ENCODE assay signal across 2 cellular contexts in the genomic region with DNA sequence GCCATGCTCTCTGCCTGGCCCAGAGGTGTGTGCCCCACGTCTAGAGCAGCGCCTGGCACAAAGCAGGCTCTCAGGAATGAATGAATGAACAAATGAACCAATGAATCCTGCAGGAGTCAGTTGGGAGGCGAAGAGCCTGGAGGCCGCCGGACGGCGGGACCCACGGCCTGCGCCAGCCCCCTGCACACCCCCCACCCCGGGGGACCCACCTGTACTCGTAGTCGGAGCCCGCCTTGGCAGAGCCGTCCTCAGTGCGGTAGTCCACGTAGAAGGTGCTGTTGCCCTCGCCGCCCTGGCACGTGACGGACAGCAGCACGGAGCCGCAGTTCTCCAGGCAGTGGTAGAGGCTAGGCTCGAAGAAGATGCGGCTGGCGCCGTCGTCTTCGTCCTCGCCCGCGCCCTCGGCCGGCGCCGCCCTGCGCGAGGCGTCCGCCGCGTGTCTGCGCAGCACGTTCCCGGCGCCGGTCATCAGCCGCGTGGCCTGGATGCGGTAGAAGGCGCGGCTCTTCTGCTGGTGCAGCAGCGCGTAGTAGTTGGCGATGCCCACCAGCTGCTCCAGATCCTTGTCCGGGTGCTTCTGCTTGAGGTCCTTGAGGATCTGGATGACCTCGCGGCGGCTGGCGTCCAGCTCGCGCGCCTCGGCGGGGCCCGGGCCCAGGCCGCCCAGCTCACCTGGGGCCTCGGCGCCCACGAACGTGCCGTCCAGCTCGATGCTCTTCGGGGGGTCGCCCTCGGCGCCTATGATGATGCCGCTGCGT.
TF ChIP-seq lines count a peak whose summit lies in the region.

No MANE protein-coding gene starts in this region.

TF ChIP-seq in GM23338, 12 proteins besides CTCF, POLR2A, EP300 and RAD21:
- TF ChIP-seq NANOG (IDR thresholded peaks at IDR 0.05; ENCODE audit: borderline replicate concordance) (no peak), ZNF331 (CRISPR knock-in tag; IDR thresholded peaks at IDR 0.05; ENCODE audit: low read depth) (no peak)
- TF ChIP-seq, protein P1, sequence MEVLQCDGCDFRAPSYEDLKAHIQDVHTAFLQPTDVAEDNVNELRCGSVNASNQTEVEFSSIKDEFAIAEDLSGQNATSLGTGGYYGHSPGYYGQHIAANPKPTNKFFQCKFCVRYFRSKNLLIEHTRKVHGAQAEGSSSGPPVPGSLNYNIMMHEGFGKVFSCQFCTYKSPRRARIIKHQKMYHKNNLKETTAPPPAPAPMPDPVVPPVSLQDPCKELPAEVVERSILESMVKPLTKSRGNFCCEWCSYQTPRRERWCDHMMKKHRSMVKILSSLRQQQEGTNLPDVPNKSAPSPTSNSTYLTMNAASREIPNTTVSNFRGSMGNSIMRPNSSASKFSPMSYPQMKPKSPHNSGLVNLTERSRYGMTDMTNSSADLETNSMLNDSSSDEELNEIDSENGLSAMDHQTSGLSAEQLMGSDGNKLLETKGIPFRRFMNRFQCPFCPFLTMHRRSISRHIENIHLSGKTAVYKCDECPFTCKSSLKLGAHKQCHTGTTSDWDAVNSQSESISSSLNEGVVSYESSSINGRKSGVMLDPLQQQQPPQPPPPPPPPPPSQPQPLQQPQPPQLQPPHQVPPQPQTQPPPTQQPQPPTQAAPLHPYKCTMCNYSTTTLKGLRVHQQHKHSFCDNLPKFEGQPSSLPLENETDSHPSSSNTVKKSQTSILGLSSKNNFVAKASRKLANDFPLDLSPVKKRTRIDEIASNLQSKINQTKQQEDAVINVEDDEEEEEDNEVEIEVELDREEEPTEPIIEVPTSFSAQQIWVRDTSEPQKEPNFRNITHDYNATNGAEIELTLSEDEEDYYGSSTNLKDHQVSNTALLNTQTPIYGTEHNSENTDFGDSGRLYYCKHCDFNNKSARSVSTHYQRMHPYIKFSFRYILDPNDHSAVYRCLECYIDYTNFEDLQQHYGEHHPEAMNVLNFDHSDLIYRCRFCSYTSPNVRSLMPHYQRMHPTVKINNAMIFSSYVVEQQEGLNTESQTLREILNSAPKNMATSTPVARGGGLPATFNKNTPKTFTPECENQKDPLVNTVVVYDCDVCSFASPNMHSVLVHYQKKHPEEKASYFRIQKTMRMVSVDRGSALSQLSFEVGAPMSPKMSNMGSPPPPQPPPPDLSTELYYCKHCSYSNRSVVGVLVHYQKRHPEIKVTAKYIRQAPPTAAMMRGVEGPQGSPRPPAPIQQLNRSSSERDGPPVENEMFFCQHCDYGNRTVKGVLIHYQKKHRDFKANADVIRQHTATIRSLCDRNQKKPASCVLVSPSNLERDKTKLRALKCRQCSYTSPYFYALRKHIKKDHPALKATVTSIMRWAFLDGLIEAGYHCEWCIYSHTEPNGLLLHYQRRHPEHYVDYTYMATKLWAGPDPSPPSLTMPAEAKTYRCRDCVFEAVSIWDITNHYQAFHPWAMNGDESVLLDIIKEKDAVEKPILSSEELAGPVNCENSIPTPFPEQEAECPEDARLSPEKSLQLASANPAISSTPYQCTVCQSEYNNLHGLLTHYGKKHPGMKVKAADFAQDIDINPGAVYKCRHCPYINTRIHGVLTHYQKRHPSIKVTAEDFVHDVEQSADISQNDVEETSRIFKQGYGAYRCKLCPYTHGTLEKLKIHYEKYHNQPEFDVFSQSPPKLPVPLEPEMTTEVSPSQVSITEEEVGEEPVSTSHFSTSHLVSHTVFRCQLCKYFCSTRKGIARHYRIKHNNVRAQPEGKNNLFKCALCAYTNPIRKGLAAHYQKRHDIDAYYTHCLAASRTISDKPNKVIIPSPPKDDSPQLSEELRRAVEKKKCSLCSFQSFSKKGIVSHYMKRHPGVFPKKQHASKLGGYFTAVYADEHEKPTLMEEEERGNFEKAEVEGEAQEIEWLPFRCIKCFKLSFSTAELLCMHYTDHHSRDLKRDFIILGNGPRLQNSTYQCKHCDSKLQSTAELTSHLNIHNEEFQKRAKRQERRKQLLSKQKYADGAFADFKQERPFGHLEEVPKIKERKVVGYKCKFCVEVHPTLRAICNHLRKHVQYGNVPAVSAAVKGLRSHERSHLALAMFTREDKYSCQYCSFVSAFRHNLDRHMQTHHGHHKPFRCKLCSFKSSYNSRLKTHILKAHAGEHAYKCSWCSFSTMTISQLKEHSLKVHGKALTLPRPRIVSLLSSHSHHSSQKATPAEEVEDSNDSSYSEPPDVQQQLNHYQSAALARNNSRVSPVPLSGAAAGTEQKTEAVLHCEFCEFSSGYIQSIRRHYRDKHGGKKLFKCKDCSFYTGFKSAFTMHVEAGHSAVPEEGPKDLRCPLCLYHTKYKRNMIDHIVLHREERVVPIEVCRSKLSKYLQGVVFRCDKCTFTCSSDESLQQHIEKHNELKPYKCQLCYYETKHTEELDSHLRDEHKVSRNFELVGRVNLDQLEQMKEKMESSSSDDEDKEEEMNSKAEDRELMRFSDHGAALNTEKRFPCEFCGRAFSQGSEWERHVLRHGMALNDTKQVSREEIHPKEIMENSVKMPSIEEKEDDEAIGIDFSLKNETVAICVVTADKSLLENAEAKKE (CRISPR knock-in tag; IDR thresholded peaks at IDR 0.05) = no peak

TF ChIP-seq in K562, 482 proteins besides CTCF, POLR2A, EP300 and RAD21:
- TF ChIP-seq, protein P2, sequence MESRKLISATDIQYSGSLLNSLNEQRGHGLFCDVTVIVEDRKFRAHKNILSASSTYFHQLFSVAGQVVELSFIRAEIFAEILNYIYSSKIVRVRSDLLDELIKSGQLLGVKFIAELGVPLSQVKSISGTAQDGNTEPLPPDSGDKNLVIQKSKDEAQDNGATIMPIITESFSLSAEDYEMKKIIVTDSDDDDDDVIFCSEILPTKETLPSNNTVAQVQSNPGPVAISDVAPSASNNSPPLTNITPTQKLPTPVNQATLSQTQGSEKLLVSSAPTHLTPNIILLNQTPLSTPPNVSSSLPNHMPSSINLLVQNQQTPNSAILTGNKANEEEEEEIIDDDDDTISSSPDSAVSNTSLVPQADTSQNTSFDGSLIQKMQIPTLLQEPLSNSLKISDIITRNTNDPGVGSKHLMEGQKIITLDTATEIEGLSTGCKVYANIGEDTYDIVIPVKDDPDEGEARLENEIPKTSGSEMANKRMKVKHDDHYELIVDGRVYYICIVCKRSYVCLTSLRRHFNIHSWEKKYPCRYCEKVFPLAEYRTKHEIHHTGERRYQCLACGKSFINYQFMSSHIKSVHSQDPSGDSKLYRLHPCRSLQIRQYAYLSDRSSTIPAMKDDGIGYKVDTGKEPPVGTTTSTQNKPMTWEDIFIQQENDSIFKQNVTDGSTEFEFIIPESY (CRISPR knock-in tag; IDR thresholded peaks at IDR 0.05) = peak; percentile 48; the same call in 1 of the 2 replicates
- no peak for TF ChIP-seq SRSF7 (optimal IDR thresholded peaks at IDR 0.05; ENCODE audit: low read depth, low read length)
